In genomic region chr7:81983421-81983820, GRCh38 we compare ENCODE assay signal across 33 cellular contexts.
DNase-seq lines count a peak whose midpoint lies in the region; ATAC-seq, FAIRE-seq and TF ChIP-seq lines count a peak whose summit lies in the region.
"Had no signal": no experiment of that assay in that cellular context is flagged by ENCODE, and none has a peak within 500 bp of the region (broad histone marks: within the 10 kb centered on the region; RNA-seq: fewer than 3 reads in every experiment).

No MANE protein-coding gene starts in this region.

- POLR2A ChIA-PET in HepG2 (lab: Yijun Ruan, JAX) (no interaction called here), GM12878 (lab: Charles Lee) (no interaction called here), Caco-2 (lab: Charles Lee) (no interaction called here)

- H4K20me1 ChIP-seq in HepG2 (ENCODE audit: insufficient read depth, low read length) = no peaks in the 10 kb centered on the region
- no peaks in the 10 kb centered on the region for H4K20me1 ChIP-seq in GM12878 (ENCODE audit: control insufficient read depth, insufficient read depth)
- H4K20me1 ChIP-seq: BLaER1; BLaER1 treated with 17β-estradiol and CSF1 and Interleukin-3, amounts not matched to agents 10 nM and 100 nM had no signal

- no peak for TF ChIP-seq EP300 in HepG2 (IDR thresholded peaks at IDR 0.05; ENCODE audit: low read depth in 2 of 2, low read length in 2 of 2)
- TF ChIP-seq EP300 in HepG2 (CRISPR knock-in tag; IDR thresholded peaks at IDR 0.05; ENCODE audit: borderline replicate concordance) = no peak
- TF ChIP-seq EP300 in GM12878 (IDR thresholded peaks at IDR 0.05; ENCODE audit: borderline replicate concordance in 1 of 2, control insufficient read depth in 1 of 2, low read depth in 2 of 2, low read length in 2 of 2) = no peak

- H3K4me3 Mint-ChIP-seq in Caco-2 (ENCODE audit: unreplicated experiment) = no peak overlapping the region
- H3K4me3 Mint-ChIP-seq: B cell; CD14-positive monocyte; CD4-positive, alpha-beta memory T cell; CD4-positive, alpha-beta T cell; CD4-positive, CD25-positive, alpha-beta regulatory T cell; CD8-positive, alpha-beta memory T cell; CD8-positive, alpha-beta T cell had no signal

- H3K9me3 Mint-ChIP-seq in Caco-2 (ENCODE audit: unreplicated experiment) = no peaks in the 10 kb centered on the region
- H3K9me3 Mint-ChIP-seq: CD8-positive, alpha-beta T cell had no signal

- no peak overlapping the region for H3K9ac ChIP-seq in HepG2 (ENCODE audit: insufficient read depth, low read depth, low read length)
- no peak overlapping the region for H3K9ac ChIP-seq in GM12878 (ENCODE audit: control insufficient read depth, insufficient read depth, low read length)
- H3K9ac ChIP-seq: BLaER1; BLaER1 treated with 17β-estradiol and CSF1 and Interleukin-3, amounts not matched to agents 10 nM and 100 nM had no signal

- H3K36me3 ChIP-seq in HepG2 (replicated peaks in 1 of 2; ENCODE audit: control insufficient read depth in 1 of 2, insufficient read depth in 2 of 2, low read length in 2 of 2) = no peaks in the 10 kb centered on the region
- no peaks in the 10 kb centered on the region for H3K36me3 ChIP-seq in right lobe of liver
- no peaks in the 10 kb centered on the region for H3K36me3 ChIP-seq in GM12878 (ENCODE audit: control insufficient read depth in 2 of 2, insufficient read depth in 2 of 2, low read length in 1 of 2)
- H3K36me3 ChIP-seq in Caco-2 (ENCODE audit: control insufficient read depth, insufficient read depth, low read length) = no peaks in the 10 kb centered on the region
- H3K36me3 ChIP-seq: BLaER1; BLaER1 treated with 17β-estradiol and CSF1 and Interleukin-3, amounts not matched to agents 10 nM and 100 nM had no signal

- no peaks in the 10 kb centered on the region for H3K4me1 ChIP-seq in HepG2 (ENCODE audit: insufficient read depth, low read length)
- H3K4me1 ChIP-seq in right lobe of liver = no peaks in the 10 kb centered on the region
- no peaks in the 10 kb centered on the region for H3K4me1 ChIP-seq in GM12878 (ENCODE audit: control insufficient read depth, insufficient read depth, low read length)
- H3K4me1 ChIP-seq in Caco-2 = no peaks in the 10 kb centered on the region
- H3K4me1 ChIP-seq: A549; BLaER1; BLaER1 treated with 17β-estradiol and CSF1 and Interleukin-3, amounts not matched to agents 10 nM and 100 nM had no signal

- H3K27ac ChIP-seq in HepG2 (ENCODE audit: extremely low read length, insufficient read depth, low read length) (no peak overlapping the region), right lobe of liver (no peak overlapping the region), GM12878 (ENCODE audit: control insufficient read depth, insufficient read depth) (no peak overlapping the region)
- H3K27ac ChIP-seq: 22Rv1; A549; BLaER1; BLaER1 treated with 17β-estradiol and CSF1 and Interleukin-3, amounts not matched to agents 10 nM and 100 nM; C4-2B had no signal

- H3K79me2 ChIP-seq in HepG2 (ENCODE audit: insufficient read depth, low read length) (no peaks in the 10 kb centered on the region), GM12878 (ENCODE audit: control insufficient read depth, insufficient read depth, low read length) (no peaks in the 10 kb centered on the region)

- no peak for DNase-seq in HepG2 (ENCODE audit: low spot score)
- no peak for DNase-seq in right lobe of liver
- no peak for DNase-seq in D721Med (ENCODE audit: insufficient read length, low spot score)
- DNase-seq in GM12878 (ENCODE audit: low read depth, low spot score) = no peak
- DNase-seq in Caco-2 = no peak
- DNase-seq in omental fat pad (ENCODE audit: low spot score) = no peak
- DNase-seq: 8988T; ACHN; AML-193; BE2C; C1 segment of cervical spinal cord; Calu3; CD4-positive, alpha-beta memory T cell; CD4-positive, alpha-beta T cell; CD4-positive, CD25-positive, alpha-beta regulatory T cell; CD8-positive, alpha-beta memory T cell; CD8-positive, alpha-beta T cell; COR-L47; DMS 273 treated with DMSO at 0.1 percent for 48 hours; DMS153; DMS53; DMS79; DMS79 treated with DMSO at 0.1 percent for 48 hours; DND-41; EL had no signal

- BruUV-seq in HepG2 (replicated peaks; lab: Mats Ljungman, UMichigan) (no TSS peak), GM12878 (replicated peaks; lab: Mats Ljungman, UMichigan) (no TSS peak), Caco-2 (replicated peaks; lab: Mats Ljungman, UMichigan) (no TSS peak)

- H3K4me2 ChIP-seq in HepG2 (ENCODE audit: low read depth, low read length) = no peak overlapping the region
- H3K4me2 ChIP-seq in GM12878 (ENCODE audit: control insufficient read depth, insufficient read depth) = no peak overlapping the region
- H3K4me2 ChIP-seq: A549; BLaER1; BLaER1 treated with 17β-estradiol and CSF1 and Interleukin-3, amounts not matched to agents 10 nM and 100 nM had no signal

- ATAC-seq in HepG2 (no peak), right lobe of liver (no peak), GM12878 (no peak), omental fat pad (ENCODE audit: low FRiP score) (no peak)
- ATAC-seq: A549; CD8-positive, alpha-beta T cell had no signal

- CTCF ChIA-PET in HepG2 (lab: Yijun Ruan, JAX; ENCODE audit: low intra/inter-chr PET ratio, low total read pairs) = no interaction called here
- CTCF ChIA-PET in GM12878 (lab: Yijun Ruan, JAX) = interaction anchor here (0.8 kb wide), 1 partner anchor 33 kb away, joined by 3 read pairs; no protein-coding TSS in a partner anchor
- CTCF ChIA-PET in Caco-2 (lab: Charles Lee) = no interaction called here

- TF ChIP-seq POLR2A in HepG2 (IDR thresholded peaks at IDR 0.05; ENCODE audit: insufficient read depth in 1 of 2, low read depth in 2 of 2, low read length in 2 of 2) (no peak), right lobe of liver (IDR thresholded peaks at IDR 0.05) (no peak), GM12878 (IDR thresholded peaks at IDR 0.05; ENCODE audit: low read depth, low read length) (no peak)

- H3K27ac Mint-ChIP-seq in Caco-2 (ENCODE audit: unreplicated experiment) = no peak overlapping the region
- H3K27ac Mint-ChIP-seq: B cell; CD14-positive monocyte; CD4-positive, alpha-beta memory T cell; CD4-positive, alpha-beta T cell; CD4-positive, CD25-positive, alpha-beta regulatory T cell; CD8-positive, alpha-beta memory T cell; CD8-positive, alpha-beta T cell had no signal

- H3K27me3 ChIP-seq in HepG2 (ENCODE audit: control insufficient read depth in 1 of 2, insufficient read depth in 2 of 2, low read length in 2 of 2) (no peaks in the 10 kb centered on the region), right lobe of liver (no peaks in the 10 kb centered on the region), GM12878 (replicated peaks in 1 of 2; ENCODE audit: control insufficient read depth in 2 of 2, insufficient read depth in 2 of 2, low read length in 1 of 2) (no peaks in the 10 kb centered on the region), Caco-2 (replicated peaks; ENCODE audit: control insufficient read depth, insufficient read depth, low read length) (no peaks in the 10 kb centered on the region)
- H3K27me3 ChIP-seq: BE2C; BLaER1; BLaER1 treated with 17β-estradiol and CSF1 and Interleukin-3, amounts not matched to agents 10 nM and 100 nM had no signal

- FAIRE-seq in HepG2 (lab: Jason Lieb, UNC) = no peak
- FAIRE-seq in D721Med (lab: Jason Lieb, UNC) = peak; percentile 72
- no peak for FAIRE-seq in GM12878 (lab: Jason Lieb, UNC)
- FAIRE-seq: A204.1, A549 had no signal

- H3K4me1 Mint-ChIP-seq in Caco-2 (ENCODE audit: low read depth, unreplicated experiment) = no peaks in the 10 kb centered on the region
- H3K4me1 Mint-ChIP-seq: B cell; CD14-positive monocyte; CD4-positive, alpha-beta memory T cell; CD4-positive, CD25-positive, alpha-beta regulatory T cell; CD8-positive, alpha-beta memory T cell had no signal

- TF ChIP-seq CTCF in HepG2 (CRISPR knock-in tag; IDR thresholded peaks at IDR 0.05) = no peak
- no peak for TF ChIP-seq CTCF in right lobe of liver (IDR thresholded peaks at IDR 0.05)
- no peak for TF ChIP-seq CTCF in D721Med (IDR thresholded peaks at IDR 0.05; ENCODE audit: insufficient read depth, missing control alignments)
- TF ChIP-seq CTCF in GM12878 (IDR thresholded peaks at IDR 0.05 in 2 of 3, conservative IDR thresholded peaks at IDR 0.05 in 1 of 3; ENCODE audit: control insufficient read depth in 2 of 3, extremely low read depth in 1 of 3, insufficient read depth in 1 of 3, low read depth in 3 of 3, low read length in 3 of 3) = no peak
- TF ChIP-seq CTCF in Caco-2 (IDR thresholded peaks at IDR 0.05; ENCODE audit: insufficient read depth in 1 of 2, low read depth in 1 of 2, low read length in 1 of 2, severe bottlenecking in 1 of 2, unreplicated experiment in 1 of 2) = no peak
- TF ChIP-seq CTCF in omental fat pad (IDR thresholded peaks at IDR 0.05) = no peak

- H3K9me3 ChIP-seq in HepG2 (ENCODE audit: low read length) (no peaks in the 10 kb centered on the region), right lobe of liver (no peaks in the 10 kb centered on the region), GM12878 (replicated peaks; ENCODE audit: control insufficient read depth, insufficient read depth, low read length) (no peaks in the 10 kb centered on the region), Caco-2 (no peaks in the 10 kb centered on the region)
- H3K9me3 ChIP-seq: A549; BE2C; BLaER1; BLaER1 treated with 17β-estradiol and CSF1 and Interleukin-3, amounts not matched to agents 10 nM and 100 nM had no signal

- TF ChIP-seq RAD21 in HepG2 (CRISPR knock-in tag; IDR thresholded peaks at IDR 0.05) = no peak
- TF ChIP-seq RAD21 in GM12878 (IDR thresholded peaks at IDR 0.05; ENCODE audit: insufficient read depth, low read depth, low read length) = no peak

- H3K27me3 Mint-ChIP-seq in Caco-2 (ENCODE audit: insufficient read depth, unreplicated experiment) = peaks cover 3% of the 10 kb centered on the region
- H3K27me3 Mint-ChIP-seq: B cell; CD4-positive, alpha-beta memory T cell; CD4-positive, alpha-beta T cell; CD4-positive, CD25-positive, alpha-beta regulatory T cell; CD8-positive, alpha-beta memory T cell had no signal

- H3K4me3 ChIP-seq in HepG2 (replicated peaks in 1 of 3; ENCODE audit: insufficient read depth in 1 of 3, low read depth in 2 of 3, low read length in 3 of 3) (no peak overlapping the region), right lobe of liver (no peak overlapping the region), GM12878 (no peak overlapping the region), Caco-2 (ENCODE audit: low read depth, low read length) (no peak overlapping the region)
- H3K4me3 ChIP-seq: A549; BLaER1; BLaER1 treated with 17β-estradiol and CSF1 and Interleukin-3, amounts not matched to agents 10 nM and 100 nM had no signal

- H3K36me3 Mint-ChIP-seq in Caco-2 (ENCODE audit: insufficient read depth, unreplicated experiment) = no peaks in the 10 kb centered on the region
- H3K36me3 Mint-ChIP-seq: CD14-positive monocyte; CD4-positive, alpha-beta memory T cell; CD4-positive, CD25-positive, alpha-beta regulatory T cell; CD8-positive, alpha-beta memory T cell; CD8-positive, alpha-beta T cell had no signal

- H2AFZ ChIP-seq in HepG2 (ENCODE audit: low read length) (no peak overlapping the region), GM12878 (ENCODE audit: control insufficient read depth, low read depth, low read length) (no peak overlapping the region)

- RAD21 ChIA-PET in GM12878 (lab: Charles Lee; ENCODE audit: unreplicated experiment) = interaction anchor here (0.6 to 0.7 kb wide), 2 partner anchors 482 to 505 kb away, joined by 3 read pairs; no protein-coding TSS in a partner anchor

- WGBS in HepG2 (ENCODE audit: low lambda C conversion rate) = 0% methylated on average over 3 of the region's 3 CpGs
- 54% methylated on average over 3 of the region's 3 CpGs for WGBS in right lobe of liver (ENCODE audit: insufficient coverage, low coverage, low lambda C conversion rate, missing lambda C conversion rate)
- 5% methylated on average over 3 of the region's 3 CpGs for WGBS in GM12878 (ENCODE audit: insufficient coverage, insufficient replicate concordance, low lambda C conversion rate, missing lambda C conversion rate)

- in situ Hi-C loops in HepG2 (cut with HindIII; ENCODE audit: extremely low pct_ligation_motif_present, low pct_unique_long_range_greater_than_20kb) (no loop called here), GM12878 (cut with MboI) (no loop called here)

- intact Hi-C loops in HepG2 (cut with micrococcal nuclease; ENCODE audit: unreplicated experiment) = no loop called here
- intact Hi-C loops in right lobe of liver (cut with DNase I) = no loop called here
- intact Hi-C loops in GM12878 (cut with micrococcal nuclease; ENCODE audit: unreplicated experiment) = no loop called here
- intact Hi-C loops in Caco-2 (cut with micrococcal nuclease; ENCODE audit: unreplicated experiment) = no loop called here

- SMC1A ChIA-PET in GM12878 (lab: Charles Lee; ENCODE audit: uncharacterized antibody, unreplicated experiment) = interaction anchor here (0.6 to 1.2 kb wide), 3 partner anchors 11 to 625 kb away, joined by 3 to 4 read pairs (median 3); no protein-coding TSS in a partner anchor
